12 cellular contexts compared by ENCODE assay signal in genomic region chr16:27364493-27365141, GRCh38. TPM values are rescaled to one million over a fixed set of nuclear protein-coding genes. Genes with fewer than 3 reads are reported as not detected.
DNase-seq lines count a peak whose midpoint lies in the region; ATAC-seq and TF ChIP-seq lines count a peak whose summit lies in the region.
"Had no signal": no experiment of that assay in that cellular context is flagged by ENCODE, and none has a peak within 500 bp of the region (broad histone marks: within the 10 kb centered on the region; RNA-seq: fewer than 3 reads in every experiment).

No MANE protein-coding gene starts in this region.

- peak; percentile 75 for ATAC-seq in mucosa of descending colon
- ATAC-seq in GM18861 (IDR thresholded peaks at IDR 0.05; ENCODE audit: unreplicated experiment) = no peak
- ATAC-seq in GM18502 (IDR thresholded peaks at IDR 0.05; ENCODE audit: poor library complexity, unreplicated experiment) = no peak

- TF ChIP-seq CTCF in mucosa of descending colon (IDR thresholded peaks at IDR 0.05) = no peak

- H3K4me3 Mint-ChIP-seq in IgD-negative memory B cell = peak overlapping the region in 1 of 4 donors; percentile 36
- no peak overlapping the region for H3K4me3 Mint-ChIP-seq in activated naive CD8-positive, alpha-beta T cell treated with anti-CD3 and anti-CD28 coated beads for 36 hours

- peaks cover 3% of the 10 kb centered on the region for H3K36me3 Mint-ChIP-seq in IgD-negative memory B cell
- peaks cover 67% of the 10 kb centered on the region for H3K36me3 Mint-ChIP-seq in activated naive CD8-positive, alpha-beta T cell treated with anti-CD3 and anti-CD28 coated beads for 36 hours

- in situ Hi-C loops in KBM-7 (cut with MboI; ENCODE audit: low pct_unique_long_range_greater_than_20kb, low sequenced_read_pairs) = no loop called here

- H3K27me3 Mint-ChIP-seq in IgD-negative memory B cell = no peaks in the 10 kb centered on the region
- no peaks in the 10 kb centered on the region for H3K27me3 Mint-ChIP-seq in activated naive CD8-positive, alpha-beta T cell treated with anti-CD3 and anti-CD28 coated beads for 36 hours

- H3K4me3 ChIP-seq in mucosa of descending colon = no peak overlapping the region

- H3K9me3 Mint-ChIP-seq in IgD-negative memory B cell = peaks cover 0 to 3% (median 0%) of the 10 kb centered on the region in 3 donors
- peaks cover 2% of the 10 kb centered on the region for H3K9me3 Mint-ChIP-seq in activated naive CD8-positive, alpha-beta T cell treated with anti-CD3 and anti-CD28 coated beads for 36 hours

- no peaks in the 10 kb centered on the region for H3K36me3 ChIP-seq in mucosa of descending colon (ENCODE audit: low read depth)

- H3K27ac Mint-ChIP-seq in IgD-negative memory B cell = peak overlapping the region in 2 of 3 donors; percentile 16 to 67
- peak overlapping the region; percentile 99 for H3K27ac Mint-ChIP-seq in activated naive CD8-positive, alpha-beta T cell treated with anti-CD3 and anti-CD28 coated beads for 36 hours

- H3K4me1 Mint-ChIP-seq in IgD-negative memory B cell = peaks cover 8 to 15% (median 13%) of the 10 kb centered on the region in 3 donors
- peaks cover 64% of the 10 kb centered on the region for H3K4me1 Mint-ChIP-seq in activated naive CD8-positive, alpha-beta T cell treated with anti-CD3 and anti-CD28 coated beads for 36 hours

- intact Hi-C loops in mucosa of descending colon (cut with DNase I, micrococcal nuclease) (loop anchor here in 1 of 2 donors (5.0 kb wide), 2 partner anchors 132 to 187 kb away; no protein-coding TSS in a partner anchor), head of caudate nucleus (cut with DNase I) (loop anchor here (5.0 kb wide), 1 partner anchor 127 kb away; no protein-coding TSS in a partner anchor)

- no peaks in the 10 kb centered on the region for H3K9me3 ChIP-seq in mucosa of descending colon

- peaks cover 29% of the 10 kb centered on the region for H3K4me1 ChIP-seq in mucosa of descending colon (ENCODE audit: low read depth)

- peak; percentile 17 for DNase-seq in COLO668 (lab: John Stamatoyannopoulos, UW; ENCODE audit: unreplicated experiment)
- no peak for DNase-seq in activated naive CD8-positive, alpha-beta T cell treated with anti-CD3 and anti-CD28 coated beads for 36 hours
- DNase-seq in mucosa of descending colon = peak in 2 of 3 donors; percentile 48 to 49
- no peak for DNase-seq in KBM-7
- DNase-seq in head of caudate nucleus = no peak
- DNase-seq: GDM1; NCI-H1048; Right ventricle myocardium superior; stimulated activated naive CD4-positive, alpha-beta T cell treated with Interleukin-2 at 50 U/mL for 16 hours had no signal

RNA-seq across cellular contexts. Expression of gene IL21R, which starts 37.4 kb away (rescaled TPM):
- polyA plus RNA-seq in IgD-negative memory B cell = 2.2 TPM
- 10 to 100 TPM; 99.3 to 99.5 TPM for total RNA-seq in activated naive CD8-positive, alpha-beta T cell treated with anti-CD3 and anti-CD28 coated beads for 36 hours
- total RNA-seq in mucosa of descending colon = 1 to 10 TPM in 2 of 3 donors, under 1 TPM in 1; 0.47 to 1.4 (median 1.0) TPM

RNA-seq across cellular contexts. Expression of gene IL4R, which starts 50.8 kb away (rescaled TPM):
- 69.6 TPM for polyA plus RNA-seq in IgD-negative memory B cell
- 100 to 1,000 TPM; 183 to 190 TPM for total RNA-seq in activated naive CD8-positive, alpha-beta T cell treated with anti-CD3 and anti-CD28 coated beads for 36 hours
- 100 to 1,000 TPM; 131 to 207 (median 164) TPM for total RNA-seq in mucosa of descending colon

Comparison
In these comparisons a context has a peak if more than half of its experiments do, and no peak if none do; other contexts are left out.
1. DNase-seq: peak in COLO668 (single experiment) and mucosa of descending colon (2 of 3); none in activated naive CD8-positive, alpha-beta T cell treated with anti-CD3 and anti-CD28 coated beads for 36 hours (single experiment), KBM-7 (single experiment) and head of caudate nucleus (0 of 42).
2. RNA of gene IL21R, which starts 37.4 kb away (total RNA-seq): 99.3 to 99.5 TPM in activated naive CD8-positive, alpha-beta T cell treated with anti-CD3 and anti-CD28 coated beads for 36 hours; 0.47 to 1.4 TPM in mucosa of descending colon; every median in the first group is over 10 times any median in the second.